13 cellular contexts compared by ENCODE assay signal in the genomic region with DNA sequence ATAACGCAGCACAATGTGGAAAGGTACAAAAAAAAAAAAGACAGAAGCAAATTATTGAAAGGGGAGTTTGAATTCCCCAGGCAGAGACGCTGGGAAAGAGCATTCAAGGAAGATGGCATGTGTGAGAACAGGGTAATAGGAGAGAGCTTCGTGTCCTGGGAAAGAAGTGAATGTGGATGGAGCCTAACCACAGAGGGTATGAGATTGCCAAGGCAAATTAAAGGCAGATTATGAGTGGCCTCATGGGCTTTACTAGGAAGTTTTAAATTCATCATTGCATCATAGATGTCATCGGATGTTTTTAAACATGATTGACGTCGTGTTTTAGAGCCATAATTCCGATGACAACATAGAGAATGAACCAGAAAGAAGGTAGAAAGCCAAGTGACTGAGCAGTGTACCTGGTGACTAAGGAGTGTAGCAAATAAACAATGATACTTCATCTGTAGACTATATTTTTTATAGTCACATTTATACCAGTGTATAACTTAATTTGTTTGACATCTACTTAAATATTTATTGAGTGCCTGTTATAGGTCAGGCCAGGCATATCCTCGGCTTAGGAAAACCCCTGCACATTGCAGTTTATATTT.
"Had no signal": no experiment of that assay in that cellular context is flagged by ENCODE, and none has a peak within 500 bp of the region (broad histone marks: within the 10 kb centered on the region; RNA-seq: fewer than 3 reads in every experiment).

No MANE protein-coding gene starts in this region.

- H3K4me1 ChIP-seq: ascending aorta had no signal

- H3K9ac ChIP-seq: neural progenitor cell had no signal

- H3K27me3 ChIP-seq: ascending aorta, neural progenitor cell had no signal

- H3K27ac ChIP-seq: ascending aorta, neural progenitor cell had no signal

- H3K36me3 ChIP-seq: ascending aorta, neural progenitor cell had no signal

- FAIRE-seq: colon had no signal

- H3K9me3 ChIP-seq: ascending aorta had no signal

- H2AFZ ChIP-seq: neural progenitor cell had no signal

- H3K4me2 ChIP-seq: neural progenitor cell had no signal

- DNase-seq: activated CD8-positive, alpha-beta memory T cell treated with anti-CD3 and anti-CD28 coated beads for 24 hours; activated CD8-positive, alpha-beta memory T cell treated with anti-CD3 and anti-CD28 coated beads, Interleukin-2, amount 50 U/mL, for 4 hours; activated T-cell treated with anti-CD3 and anti-CD28 coated beads, Interleukin-2, amount 50 U/mL, for 24 hours; effector memory CD4-positive, alpha-beta T cell; naive thymus-derived CD4-positive, alpha-beta T cell; posterior cingulate gyrus; stimulated activated CD4-positive, alpha-beta T cell treated with anti-CD3 and anti-CD28 coated beads, Interleukin-4, amount 100 ng/mL, for 1 hour; stimulated activated naive CD4-positive, alpha-beta T cell; T-helper 9 cell had no signal

- H3K4me3 ChIP-seq: ascending aorta, lung, neural progenitor cell had no signal
